18 cellular contexts compared by ENCODE assay signal in genomic region chr5:163259495-163259894, GRCh38.
A peak's percentile ranks its signal among the peaks of the same experiment; 100 is the strongest.
DNase-seq lines count a peak whose midpoint lies in the region; TF ChIP-seq lines count a peak whose summit lies in the region.
"Had no signal": no experiment of that assay in that cellular context is flagged by ENCODE, and none has a peak within 500 bp of the region (broad histone marks: within the 10 kb centered on the region; RNA-seq: fewer than 3 reads in every experiment).

No MANE protein-coding gene starts in this region.

- H3K4me1 ChIP-seq in H9 (ENCODE audit: insufficient read depth, low read length) (no peaks in the 10 kb centered on the region), endodermal cell (ENCODE audit: control insufficient read depth, insufficient read depth, low read length) (peaks cover 4% of the 10 kb centered on the region)
- H3K4me1 ChIP-seq: A549; BLaER1 treated with 17β-estradiol and CSF1 and Interleukin-3, amounts not matched to agents 10 nM and 100 nM; Caco-2 had no signal

- H3K23ac ChIP-seq in H9 (ENCODE audit: insufficient read length, low read depth, low read length): no peak overlapping the region

- peak; percentile 3; the same call in 1 of the 3 replicates for TF ChIP-seq CTCF in GM12872 (IDR thresholded peaks at IDR 0.05; ENCODE audit: insufficient read depth, low read depth, low read length)
- peak; percentile 29; the same call in 1 of the 3 replicates for TF ChIP-seq CTCF in H9 (conservative IDR thresholded peaks at IDR 0.05)
- peak; percentile 51 for TF ChIP-seq CTCF in endodermal cell (conservative IDR thresholded peaks at IDR 0.05)

- H3K14ac ChIP-seq in H9 (ENCODE audit: insufficient read depth, low read length): no peak overlapping the region

- 0 out of 4 replicates have a peak, but pooled peaks cover 0 to under 1% of the 10 kb centered on the region in 2 experiments for H3K4me1 Mint-ChIP-seq in H9
- H3K4me1 Mint-ChIP-seq in endodermal cell: peaks cover 9% of the 10 kb centered on the region
- H3K4me1 Mint-ChIP-seq in T-helper 2 cell treated with Interferon-gamma antibody and Interleukin-4, amounts not matched to agents 5 μg/mL and 100 μg/mL, for 36 hours (ENCODE audit: low read depth): no peaks in the 10 kb centered on the region
- H3K4me1 Mint-ChIP-seq: B cell had no signal

- H2BK5ac ChIP-seq in H9 (ENCODE audit: insufficient read length, low read length): no peak overlapping the region

- H3K9ac ChIP-seq in H9 (ENCODE audit: extremely low read depth, insufficient read length, low read length) (no peak overlapping the region), endodermal cell (ENCODE audit: extremely low read depth, low read length, poor library complexity, severe bottlenecking) (no peak overlapping the region)
- H3K9ac ChIP-seq: BLaER1 treated with 17β-estradiol and CSF1 and Interleukin-3, amounts not matched to agents 10 nM and 100 nM had no signal

- H3K56ac ChIP-seq in H9 (ENCODE audit: insufficient read length, low read depth, low read length): no peak overlapping the region

- H4K8ac ChIP-seq in H9 (replicated peaks; ENCODE audit: insufficient read length, low read depth, low read length): no peak overlapping the region

- H3K27ac ChIP-seq in H9 (ENCODE audit: insufficient read length, low read depth, low read length) (no peak overlapping the region), endodermal cell (ENCODE audit: low read depth, low read length) (no peak overlapping the region)
- H3K27ac ChIP-seq: 22Rv1; A549; BLaER1 treated with 17β-estradiol and CSF1 and Interleukin-3, amounts not matched to agents 10 nM and 100 nM; C4-2B had no signal

- H2AFZ ChIP-seq in H9 (ENCODE audit: low read length): no peak overlapping the region

- H3K36me3 Mint-ChIP-seq in H9 (ENCODE audit: insufficient read depth in 1 of 3, low read depth in 3 of 3) (no peaks in the 10 kb centered on the region), endodermal cell (ENCODE audit: low read depth) (no peaks in the 10 kb centered on the region)
- H3K36me3 Mint-ChIP-seq in T-helper 2 cell treated with Interferon-gamma antibody and Interleukin-4, amounts not matched to agents 5 μg/mL and 100 μg/mL, for 36 hours (ENCODE audit: low read depth): no peaks in the 10 kb centered on the region
- H3K36me3 Mint-ChIP-seq: CD8-positive, alpha-beta T cell had no signal

- H2BK15ac ChIP-seq in H9 (ENCODE audit: low read depth, low read length): no peak overlapping the region

- H4K5ac ChIP-seq in H9 (ENCODE audit: insufficient read length, low read depth, low read length): no peak overlapping the region

- no peaks in the 10 kb centered on the region for H3K27me3 ChIP-seq in H9 (ENCODE audit: insufficient read depth, low read length)
- H3K27me3 ChIP-seq in endodermal cell (ENCODE audit: control insufficient read depth, insufficient read depth, low read length, poor library complexity, severe bottlenecking): no peaks in the 10 kb centered on the region
- H3K27me3 ChIP-seq: BLaER1 treated with 17β-estradiol and CSF1 and Interleukin-3, amounts not matched to agents 10 nM and 100 nM had no signal

- no peak overlapping the region for H3T11ph ChIP-seq in H9 (ENCODE audit: low read length)

- no peak overlapping the region for H2BK12ac ChIP-seq in H9 (ENCODE audit: insufficient read length, low read depth, low read length)

- no peaks in the 10 kb centered on the region for H3K23me2 ChIP-seq in H9 (ENCODE audit: insufficient read length, low read depth, low read length, poor library complexity, severe bottlenecking)

- no CpG with 5 or more reads among the region's 2 CpGs for WGBS in H9 (ENCODE audit: extremely low coverage, insufficient read length, low lambda C conversion rate)
- WGBS in endodermal cell (ENCODE audit: insufficient coverage in 1 of 2, insufficient read length in 1 of 2), 2 experiments: 92% methylated on average over 2 of the region's 2 CpGs; no CpG with 5 or more reads in 1 of the 2 experiments

- H2AK5ac ChIP-seq in H9 (ENCODE audit: insufficient read length, low read length): no peak overlapping the region

- H3K36me3 ChIP-seq in endodermal cell (ENCODE audit: control insufficient read depth, insufficient read depth, low read length): no peaks in the 10 kb centered on the region
- H3K36me3 ChIP-seq: BLaER1 treated with 17β-estradiol and CSF1 and Interleukin-3, amounts not matched to agents 10 nM and 100 nM had no signal

- H3K9me3 ChIP-seq in H9 (ENCODE audit: control insufficient read depth, low read depth, low read length) (no peaks in the 10 kb centered on the region), endodermal cell (ENCODE audit: control insufficient read depth, low read length) (no peaks in the 10 kb centered on the region)
- H3K9me3 ChIP-seq: A549, Caco-2 had no signal

- H3K79me1 ChIP-seq in H9 (ENCODE audit: insufficient read depth, low read depth, low read length, poor library complexity, severe bottlenecking): no peaks in the 10 kb centered on the region

- no peak overlapping the region for H4K91ac ChIP-seq in H9 (ENCODE audit: insufficient read length, low read depth, low read length)

- H3K9me3 Mint-ChIP-seq in H9 (no peaks in the 10 kb centered on the region), endodermal cell (peaks cover 4% of the 10 kb centered on the region)
- H3K9me3 Mint-ChIP-seq in T-helper 2 cell treated with Interferon-gamma antibody and Interleukin-4, amounts not matched to agents 5 μg/mL and 100 μg/mL, for 36 hours: no peaks in the 10 kb centered on the region

- H3K18ac ChIP-seq in H9 (ENCODE audit: insufficient read length, low read depth, low read length): no peak overlapping the region

- no peak overlapping the region for H2BK20ac ChIP-seq in H9 (ENCODE audit: low read depth, low read length, poor library complexity, severe bottlenecking)

- H3K4me3 Mint-ChIP-seq in H9 (no peak overlapping the region), endodermal cell (no peak overlapping the region)
- H3K4me3 Mint-ChIP-seq in T-helper 2 cell treated with Interferon-gamma antibody and Interleukin-4, amounts not matched to agents 5 μg/mL and 100 μg/mL, for 36 hours: no peak overlapping the region
- H3K4me3 Mint-ChIP-seq: B cell; CD4-positive, alpha-beta T cell; CD8-positive, alpha-beta T cell had no signal

- no peaks in the 10 kb centered on the region for H3K79me2 ChIP-seq in H9 (ENCODE audit: insufficient read depth, low read length)

- no peak overlapping the region for H3K4ac ChIP-seq in H9 (ENCODE audit: low read depth, low read length)

- H4K20me1 ChIP-seq in H9 (ENCODE audit: control insufficient read depth, insufficient read depth, insufficient read length): no peaks in the 10 kb centered on the region
- H4K20me1 ChIP-seq: BLaER1 treated with 17β-estradiol and CSF1 and Interleukin-3, amounts not matched to agents 10 nM and 100 nM had no signal

- no peak overlapping the region for H3K4me3 ChIP-seq in endodermal cell (ENCODE audit: low read length)
- H3K4me3 ChIP-seq: A549; BLaER1 treated with 17β-estradiol and CSF1 and Interleukin-3, amounts not matched to agents 10 nM and 100 nM; GM12878 had no signal

- H3K27ac Mint-ChIP-seq in H9: no peak overlapping the region
- H3K27ac Mint-ChIP-seq in endodermal cell: no peak overlapping the region
- no peak overlapping the region for H3K27ac Mint-ChIP-seq in T-helper 2 cell treated with Interferon-gamma antibody and Interleukin-4, amounts not matched to agents 5 μg/mL and 100 μg/mL, for 36 hours
- H3K27ac Mint-ChIP-seq: B cell; CD4-positive, alpha-beta T cell; CD8-positive, alpha-beta T cell had no signal

- H3K27me3 Mint-ChIP-seq in H9 (ENCODE audit: low read depth) (no peaks in the 10 kb centered on the region), endodermal cell (ENCODE audit: insufficient read depth) (no peaks in the 10 kb centered on the region)
- no peaks in the 10 kb centered on the region for H3K27me3 Mint-ChIP-seq in T-helper 2 cell treated with Interferon-gamma antibody and Interleukin-4, amounts not matched to agents 5 μg/mL and 100 μg/mL, for 36 hours (ENCODE audit: low read depth)
- H3K27me3 Mint-ChIP-seq: B cell; CD4-positive, alpha-beta T cell had no signal

- DNase-seq in H9: no peak
- no peak for DNase-seq in endodermal cell
- no peak for DNase-seq in T-helper 2 cell treated with Interferon-gamma antibody and Interleukin-4, amounts not matched to agents 5 μg/mL and 100 μg/mL, for 36 hours (ENCODE audit: low spot score)
- no peak for DNase-seq in NCI-H1417 (lab: John Stamatoyannopoulos, UW)
- DNase-seq: AML-193; Caco-2; Calu3; CD4-positive, alpha-beta T cell; CD8-positive, alpha-beta T cell; DMS79 treated with DMSO at 0.1 percent for 48 hours; GF-D8 had no signal

- H3K4me2 ChIP-seq in H9 (ENCODE audit: insufficient read depth, insufficient read length, low read length): no peak overlapping the region
- H3K4me2 ChIP-seq: A549; BLaER1 treated with 17β-estradiol and CSF1 and Interleukin-3, amounts not matched to agents 10 nM and 100 nM had no signal

- no peak overlapping the region for H2BK120ac ChIP-seq in H9 (ENCODE audit: low read depth, low read length, poor library complexity, severe bottlenecking)
